ENCODE assay signal across 21 cellular contexts in genomic region chr5:109987970-109988369, GRCh38.
DNase-seq lines count a peak whose midpoint lies in the region; ATAC-seq and TF ChIP-seq lines count a peak whose summit lies in the region.
"Had no signal": no experiment of that assay in that cellular context is flagged by ENCODE, and none has a peak within 500 bp of the region (broad histone marks: within the 10 kb centered on the region; RNA-seq: fewer than 3 reads in every experiment).

No MANE protein-coding gene starts in this region.

- no peaks in the 10 kb centered on the region for H3K36me3 ChIP-seq in psoas muscle (ENCODE audit: insufficient read depth in 1 of 2, low read depth in 1 of 2)
- H3K36me3 ChIP-seq: thyroid gland had no signal

- H3K4me1 ChIP-seq in psoas muscle: peaks cover 11% of the 10 kb centered on the region
- H3K4me1 ChIP-seq: thyroid gland had no signal

- intact Hi-C loops in left ventricle myocardium superior (cut with micrococcal nuclease): no loop called here
- intact Hi-C loops in psoas muscle (cut with DNase I): no loop called here

- H3K27me3 ChIP-seq in psoas muscle (ENCODE audit: insufficient read depth in 3 of 3, low read length in 2 of 3): no peaks in the 10 kb centered on the region
- H3K27me3 ChIP-seq: thyroid gland had no signal

- H3K9me3 ChIP-seq in psoas muscle: no peaks in the 10 kb centered on the region
- H3K9me3 ChIP-seq: thyroid gland had no signal

- H3K4me3 ChIP-seq in psoas muscle: no peak overlapping the region
- H3K4me3 ChIP-seq: thyroid gland had no signal

- no peak for TF ChIP-seq CTCF in psoas muscle (IDR thresholded peaks at IDR 0.05)

- H3K27ac ChIP-seq in psoas muscle: no peak overlapping the region
- H3K27ac ChIP-seq: RWPE1, thyroid gland had no signal

- DNase-seq in DMS 273 treated with DMSO at 0.1 percent for 48 hours (lab: John Stamatoyannopoulos, UW): peak; percentile 32
- peak; percentile 27 for DNase-seq in astrocyte of the hippocampus (ENCODE audit: low read depth, low spot score)
- no peak for DNase-seq in left ventricle myocardium superior
- DNase-seq in psoas muscle: no peak
- no peak for DNase-seq in NCI-H774 (lab: John Stamatoyannopoulos, UW)
- DNase-seq: caudate nucleus; CD4-positive, alpha-beta T cell; DND-41; effector CD4-positive, alpha-beta T cell; hypothalamus; NCI-H187; NCI-H2227 treated with DMSO at 0.1 percent for 48 hours; NK-92 treated with Interleukin-12 subunit alpha and Interleukin-12 subunit beta, amount 100 ng/mL, for 24 hours; retina; stimulated activated naive B cell treated with anti-CD40 and anti-IgM and Interleukin-4, amounts not matched to agents 10 μg/mL and 1 μg/mL and 100 μg/mL, for 72 hours; thyroid gland had no signal

- ATAC-seq in left ventricle myocardium superior: peak; percentile 45
- ATAC-seq in psoas muscle: peak; percentile 53 to 85 (median 70)
- no peak for ATAC-seq in GM21381 (IDR thresholded peaks at IDR 0.05; ENCODE audit: unreplicated experiment)
- ATAC-seq in HG03025 (IDR thresholded peaks at IDR 0.05; ENCODE audit: low FRiP score, unreplicated experiment): no peak
- ATAC-seq in HG02970 (IDR thresholded peaks at IDR 0.05; ENCODE audit: low FRiP score, unreplicated experiment): no peak
- ATAC-seq: activated naive CD4-positive, alpha-beta T cell treated with anti-CD3 and anti-CD28 coated beads, Interleukin-2, amount 50 U/mL, for 72 hours; stimulated activated naive B cell treated with anti-CD40 and anti-IgM and Interleukin-4, amounts not matched to agents 10 μg/mL and 1 μg/mL and 100 μg/mL, for 72 hours had no signal

- whole genome bisulfite sequencing in psoas muscle, 3 donors: 28 to 36% (median 33%) methylated on average over 2 of the region's 2 CpGs

Comparison
In these comparisons a context has a peak if more than half of its experiments do, and no peak if none do; other contexts are left out.
1. DNase-seq: peak in DMS 273 treated with DMSO at 0.1 percent for 48 hours (single experiment) and astrocyte of the hippocampus (single experiment); none in left ventricle myocardium superior (single experiment), psoas muscle (0 of 2) and NCI-H774 (single experiment).
2. ATAC-seq: peak in left ventricle myocardium superior (single experiment) and psoas muscle (4 of 4); none in GM21381 (single experiment), HG03025 (single experiment) and HG02970 (single experiment).